Comparison of ENCODE assay signal across 2 cellular contexts in the genomic region with DNA sequence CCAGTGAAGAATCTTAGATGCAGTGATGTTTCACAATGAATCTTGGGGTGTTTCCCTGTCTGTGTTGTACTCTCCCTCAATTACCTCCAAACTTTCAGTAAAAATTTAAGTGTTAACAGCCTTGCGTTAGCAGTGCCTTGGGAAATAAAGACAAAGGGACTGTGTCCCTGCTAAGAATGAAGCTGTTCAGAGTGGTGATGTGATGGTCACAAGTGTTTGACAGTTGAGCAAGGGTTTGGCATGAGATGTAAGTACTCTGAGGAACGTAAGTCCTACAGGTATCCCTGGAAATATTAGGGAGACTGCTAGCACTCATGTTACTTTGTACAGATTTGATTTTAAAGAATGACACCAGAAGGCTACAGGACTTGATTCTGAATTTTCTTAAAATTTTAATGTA.
TF ChIP-seq lines count a peak whose summit lies in the region.

No MANE protein-coding gene starts in this region.

TF ChIP-seq in GM23338, 12 proteins besides CTCF, POLR2A, EP300 and RAD21 (continued from another document):
- TF ChIP-seq EZH2phosphoT487 (IDR thresholded peaks at IDR 0.05; ENCODE audit: unreplicated experiment) (no peak), JUNB (IDR thresholded peaks at IDR 0.05; ENCODE audit: unreplicated experiment) (no peak), ZNF331 (CRISPR knock-in tag; IDR thresholded peaks at IDR 0.05; ENCODE audit: low read depth) (no peak), STAT1 (IDR thresholded peaks at IDR 0.05; ENCODE audit: unreplicated experiment) (no peak), EZH2 (IDR thresholded peaks at IDR 0.05; ENCODE audit: low read depth, unreplicated experiment) (no peak), CREB1 (CRISPR knock-in tag; IDR thresholded peaks at IDR 0.05; ENCODE audit: low read depth) (no peak), POLR2AphosphoS5 (IDR thresholded peaks at IDR 0.05; ENCODE audit: low read depth) (no peak)
- TF ChIP-seq, protein P1, sequence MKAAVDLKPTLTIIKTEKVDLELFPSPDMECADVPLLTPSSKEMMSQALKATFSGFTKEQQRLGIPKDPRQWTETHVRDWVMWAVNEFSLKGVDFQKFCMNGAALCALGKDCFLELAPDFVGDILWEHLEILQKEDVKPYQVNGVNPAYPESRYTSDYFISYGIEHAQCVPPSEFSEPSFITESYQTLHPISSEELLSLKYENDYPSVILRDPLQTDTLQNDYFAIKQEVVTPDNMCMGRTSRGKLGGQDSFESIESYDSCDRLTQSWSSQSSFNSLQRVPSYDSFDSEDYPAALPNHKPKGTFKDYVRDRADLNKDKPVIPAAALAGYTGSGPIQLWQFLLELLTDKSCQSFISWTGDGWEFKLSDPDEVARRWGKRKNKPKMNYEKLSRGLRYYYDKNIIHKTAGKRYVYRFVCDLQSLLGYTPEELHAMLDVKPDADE (IDR thresholded peaks at IDR 0.05), result no peak
- TF ChIP-seq, protein P2, sequence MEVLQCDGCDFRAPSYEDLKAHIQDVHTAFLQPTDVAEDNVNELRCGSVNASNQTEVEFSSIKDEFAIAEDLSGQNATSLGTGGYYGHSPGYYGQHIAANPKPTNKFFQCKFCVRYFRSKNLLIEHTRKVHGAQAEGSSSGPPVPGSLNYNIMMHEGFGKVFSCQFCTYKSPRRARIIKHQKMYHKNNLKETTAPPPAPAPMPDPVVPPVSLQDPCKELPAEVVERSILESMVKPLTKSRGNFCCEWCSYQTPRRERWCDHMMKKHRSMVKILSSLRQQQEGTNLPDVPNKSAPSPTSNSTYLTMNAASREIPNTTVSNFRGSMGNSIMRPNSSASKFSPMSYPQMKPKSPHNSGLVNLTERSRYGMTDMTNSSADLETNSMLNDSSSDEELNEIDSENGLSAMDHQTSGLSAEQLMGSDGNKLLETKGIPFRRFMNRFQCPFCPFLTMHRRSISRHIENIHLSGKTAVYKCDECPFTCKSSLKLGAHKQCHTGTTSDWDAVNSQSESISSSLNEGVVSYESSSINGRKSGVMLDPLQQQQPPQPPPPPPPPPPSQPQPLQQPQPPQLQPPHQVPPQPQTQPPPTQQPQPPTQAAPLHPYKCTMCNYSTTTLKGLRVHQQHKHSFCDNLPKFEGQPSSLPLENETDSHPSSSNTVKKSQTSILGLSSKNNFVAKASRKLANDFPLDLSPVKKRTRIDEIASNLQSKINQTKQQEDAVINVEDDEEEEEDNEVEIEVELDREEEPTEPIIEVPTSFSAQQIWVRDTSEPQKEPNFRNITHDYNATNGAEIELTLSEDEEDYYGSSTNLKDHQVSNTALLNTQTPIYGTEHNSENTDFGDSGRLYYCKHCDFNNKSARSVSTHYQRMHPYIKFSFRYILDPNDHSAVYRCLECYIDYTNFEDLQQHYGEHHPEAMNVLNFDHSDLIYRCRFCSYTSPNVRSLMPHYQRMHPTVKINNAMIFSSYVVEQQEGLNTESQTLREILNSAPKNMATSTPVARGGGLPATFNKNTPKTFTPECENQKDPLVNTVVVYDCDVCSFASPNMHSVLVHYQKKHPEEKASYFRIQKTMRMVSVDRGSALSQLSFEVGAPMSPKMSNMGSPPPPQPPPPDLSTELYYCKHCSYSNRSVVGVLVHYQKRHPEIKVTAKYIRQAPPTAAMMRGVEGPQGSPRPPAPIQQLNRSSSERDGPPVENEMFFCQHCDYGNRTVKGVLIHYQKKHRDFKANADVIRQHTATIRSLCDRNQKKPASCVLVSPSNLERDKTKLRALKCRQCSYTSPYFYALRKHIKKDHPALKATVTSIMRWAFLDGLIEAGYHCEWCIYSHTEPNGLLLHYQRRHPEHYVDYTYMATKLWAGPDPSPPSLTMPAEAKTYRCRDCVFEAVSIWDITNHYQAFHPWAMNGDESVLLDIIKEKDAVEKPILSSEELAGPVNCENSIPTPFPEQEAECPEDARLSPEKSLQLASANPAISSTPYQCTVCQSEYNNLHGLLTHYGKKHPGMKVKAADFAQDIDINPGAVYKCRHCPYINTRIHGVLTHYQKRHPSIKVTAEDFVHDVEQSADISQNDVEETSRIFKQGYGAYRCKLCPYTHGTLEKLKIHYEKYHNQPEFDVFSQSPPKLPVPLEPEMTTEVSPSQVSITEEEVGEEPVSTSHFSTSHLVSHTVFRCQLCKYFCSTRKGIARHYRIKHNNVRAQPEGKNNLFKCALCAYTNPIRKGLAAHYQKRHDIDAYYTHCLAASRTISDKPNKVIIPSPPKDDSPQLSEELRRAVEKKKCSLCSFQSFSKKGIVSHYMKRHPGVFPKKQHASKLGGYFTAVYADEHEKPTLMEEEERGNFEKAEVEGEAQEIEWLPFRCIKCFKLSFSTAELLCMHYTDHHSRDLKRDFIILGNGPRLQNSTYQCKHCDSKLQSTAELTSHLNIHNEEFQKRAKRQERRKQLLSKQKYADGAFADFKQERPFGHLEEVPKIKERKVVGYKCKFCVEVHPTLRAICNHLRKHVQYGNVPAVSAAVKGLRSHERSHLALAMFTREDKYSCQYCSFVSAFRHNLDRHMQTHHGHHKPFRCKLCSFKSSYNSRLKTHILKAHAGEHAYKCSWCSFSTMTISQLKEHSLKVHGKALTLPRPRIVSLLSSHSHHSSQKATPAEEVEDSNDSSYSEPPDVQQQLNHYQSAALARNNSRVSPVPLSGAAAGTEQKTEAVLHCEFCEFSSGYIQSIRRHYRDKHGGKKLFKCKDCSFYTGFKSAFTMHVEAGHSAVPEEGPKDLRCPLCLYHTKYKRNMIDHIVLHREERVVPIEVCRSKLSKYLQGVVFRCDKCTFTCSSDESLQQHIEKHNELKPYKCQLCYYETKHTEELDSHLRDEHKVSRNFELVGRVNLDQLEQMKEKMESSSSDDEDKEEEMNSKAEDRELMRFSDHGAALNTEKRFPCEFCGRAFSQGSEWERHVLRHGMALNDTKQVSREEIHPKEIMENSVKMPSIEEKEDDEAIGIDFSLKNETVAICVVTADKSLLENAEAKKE (CRISPR knock-in tag; IDR thresholded peaks at IDR 0.05), result no peak
- TF ChIP-seq, protein P3, sequence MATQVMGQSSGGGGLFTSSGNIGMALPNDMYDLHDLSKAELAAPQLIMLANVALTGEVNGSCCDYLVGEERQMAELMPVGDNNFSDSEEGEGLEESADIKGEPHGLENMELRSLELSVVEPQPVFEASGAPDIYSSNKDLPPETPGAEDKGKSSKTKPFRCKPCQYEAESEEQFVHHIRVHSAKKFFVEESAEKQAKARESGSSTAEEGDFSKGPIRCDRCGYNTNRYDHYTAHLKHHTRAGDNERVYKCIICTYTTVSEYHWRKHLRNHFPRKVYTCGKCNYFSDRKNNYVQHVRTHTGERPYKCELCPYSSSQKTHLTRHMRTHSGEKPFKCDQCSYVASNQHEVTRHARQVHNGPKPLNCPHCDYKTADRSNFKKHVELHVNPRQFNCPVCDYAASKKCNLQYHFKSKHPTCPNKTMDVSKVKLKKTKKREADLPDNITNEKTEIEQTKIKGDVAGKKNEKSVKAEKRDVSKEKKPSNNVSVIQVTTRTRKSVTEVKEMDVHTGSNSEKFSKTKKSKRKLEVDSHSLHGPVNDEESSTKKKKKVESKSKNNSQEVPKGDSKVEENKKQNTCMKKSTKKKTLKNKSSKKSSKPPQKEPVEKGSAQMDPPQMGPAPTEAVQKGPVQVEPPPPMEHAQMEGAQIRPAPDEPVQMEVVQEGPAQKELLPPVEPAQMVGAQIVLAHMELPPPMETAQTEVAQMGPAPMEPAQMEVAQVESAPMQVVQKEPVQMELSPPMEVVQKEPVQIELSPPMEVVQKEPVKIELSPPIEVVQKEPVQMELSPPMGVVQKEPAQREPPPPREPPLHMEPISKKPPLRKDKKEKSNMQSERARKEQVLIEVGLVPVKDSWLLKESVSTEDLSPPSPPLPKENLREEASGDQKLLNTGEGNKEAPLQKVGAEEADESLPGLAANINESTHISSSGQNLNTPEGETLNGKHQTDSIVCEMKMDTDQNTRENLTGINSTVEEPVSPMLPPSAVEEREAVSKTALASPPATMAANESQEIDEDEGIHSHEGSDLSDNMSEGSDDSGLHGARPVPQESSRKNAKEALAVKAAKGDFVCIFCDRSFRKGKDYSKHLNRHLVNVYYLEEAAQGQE (IDR thresholded peaks at IDR 0.05; ENCODE audit: unreplicated experiment), result no peak

TF ChIP-seq in H1, 55 proteins besides CTCF, POLR2A, EP300 and RAD21 (continued from another document):
- TF ChIP-seq SIN3A (conservative IDR thresholded peaks at IDR 0.05 in 1 of 2, IDR thresholded peaks at IDR 0.05 in 1 of 2; ENCODE audit: low read depth in 1 of 2, low read length in 2 of 2) (no peak), POU5F1 (IDR thresholded peaks at IDR 0.05; ENCODE audit: low read depth, low read length) (no peak), CHD1 (IDR thresholded peaks at IDR 0.05; ENCODE audit: low read depth, low read length) (no peak), RBBP5 (IDR thresholded peaks at IDR 0.05; ENCODE audit: borderline replicate concordance, low read depth, low read length) (no peak), SP4 (IDR thresholded peaks at IDR 0.05; ENCODE audit: low read length) (no peak), SP1 (IDR thresholded peaks at IDR 0.05; ENCODE audit: low read depth, low read length) (no peak), EGR1 (IDR thresholded peaks at IDR 0.05; ENCODE audit: borderline replicate concordance, low read depth, low read length) (no peak)
